Comparison of ENCODE assay signal across 12 cellular contexts in the genomic region with DNA sequence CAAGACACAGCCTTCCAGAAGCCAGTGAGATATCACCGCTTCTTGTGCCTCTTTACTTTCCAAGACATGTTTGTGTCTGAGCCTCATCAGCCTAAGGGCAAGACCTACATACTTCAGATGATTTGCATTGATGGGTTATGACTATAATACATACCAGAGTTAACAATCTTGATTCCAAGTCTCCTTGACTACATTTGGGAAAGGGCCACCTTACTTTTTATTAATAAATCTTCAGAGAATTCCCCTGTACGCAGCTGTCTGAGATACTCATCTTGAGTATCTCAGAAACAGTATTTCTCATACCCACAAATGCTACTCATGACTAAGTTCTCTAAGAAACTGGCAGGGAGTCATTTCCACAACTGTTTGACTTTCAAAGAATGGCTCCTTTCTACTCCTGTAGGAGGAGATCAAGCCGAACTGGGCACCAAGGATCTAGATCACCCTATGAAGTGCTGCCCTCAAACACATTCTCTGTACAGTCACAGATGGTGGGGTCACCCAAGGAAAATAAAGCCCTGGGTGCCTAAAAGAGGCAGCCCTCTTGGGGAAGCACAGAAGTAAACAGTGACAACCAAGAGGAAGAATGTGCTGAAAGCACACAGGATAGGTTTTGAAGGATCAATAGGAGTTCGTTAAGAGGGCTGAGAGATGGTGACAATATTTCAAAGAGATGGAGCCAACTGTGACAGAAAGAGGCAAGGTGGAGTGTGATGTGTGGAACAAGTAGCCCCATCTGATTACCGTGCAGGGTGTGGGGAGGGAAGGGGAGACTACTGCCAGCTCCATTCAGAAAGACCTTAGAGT.
A peak's percentile ranks its signal among the peaks of the same experiment; 100 is the strongest.
DNase-seq lines count a peak whose midpoint lies in the region; ATAC-seq and TF ChIP-seq lines count a peak whose summit lies in the region.
"Had no signal": no experiment of that assay in that cellular context is flagged by ENCODE, and none has a peak within 500 bp of the region (broad histone marks: within the 10 kb centered on the region; RNA-seq: fewer than 3 reads in every experiment).

No MANE protein-coding gene starts in this region.

- no peaks in the 10 kb centered on the region for H3K9me3 ChIP-seq in SJSA1 (replicated peaks)
- H3K9me3 ChIP-seq: heart left ventricle had no signal

- TF ChIP-seq CTCF in fibroblast of the aortic adventitia (IDR thresholded peaks at IDR 0.05; ENCODE audit: insufficient read depth, low read length), result no peak

- peaks cover 3% of the 10 kb centered on the region for H3K36me3 Mint-ChIP-seq in activated naive CD8-positive, alpha-beta T cell treated with anti-CD3 and anti-CD28 coated beads, Interleukin-2, amount 50 U/mL, for 24 hours (ENCODE audit: low read depth)
- peaks cover 5% of the 10 kb centered on the region for H3K36me3 Mint-ChIP-seq in activated naive CD8-positive, alpha-beta T cell treated with anti-CD3 and anti-CD28 coated beads for 36 hours
- peaks cover 13% of the 10 kb centered on the region for H3K36me3 Mint-ChIP-seq in stimulated activated naive CD8-positive, alpha-beta T cell treated with anti-CD3 and anti-CD28 coated beads, Interleukin-15, Interleukin-2, amounts not matched to agents 100 ng/mL and 50 ng/mL, for 24 hours (ENCODE audit: low read depth)

- H3K9me3 Mint-ChIP-seq in activated naive CD8-positive, alpha-beta T cell treated with anti-CD3 and anti-CD28 coated beads, Interleukin-2, amount 50 U/mL, for 24 hours, result peaks cover 5% of the 10 kb centered on the region
- no peaks in the 10 kb centered on the region for H3K9me3 Mint-ChIP-seq in activated naive CD8-positive, alpha-beta T cell treated with anti-CD3 and anti-CD28 coated beads for 36 hours
- H3K9me3 Mint-ChIP-seq in stimulated activated naive CD8-positive, alpha-beta T cell treated with anti-CD3 and anti-CD28 coated beads, Interleukin-15, Interleukin-2, amounts not matched to agents 100 ng/mL and 50 ng/mL, for 24 hours, result no peaks in the 10 kb centered on the region

- H3K36me3 ChIP-seq in SJSA1, result no peaks in the 10 kb centered on the region
- H3K36me3 ChIP-seq: heart left ventricle had no signal

- H3K4me3 ChIP-seq in SJSA1, result no peak overlapping the region
- H3K4me3 ChIP-seq in fibroblast of the aortic adventitia (ENCODE audit: low read depth, low read length), result no peak overlapping the region
- H3K4me3 ChIP-seq: heart left ventricle had no signal

- H3K27me3 ChIP-seq in SJSA1 (replicated peaks), result no peaks in the 10 kb centered on the region
- H3K27me3 ChIP-seq: heart left ventricle had no signal

- H3K27ac ChIP-seq in SJSA1 (peak overlapping the region; percentile 84), caudate nucleus (ENCODE audit: low read depth, low read length) (no peak overlapping the region)

- H3K4me1 ChIP-seq in SJSA1 (replicated peaks), result peaks cover 60% of the 10 kb centered on the region

- H3K27me3 Mint-ChIP-seq in activated naive CD8-positive, alpha-beta T cell treated with anti-CD3 and anti-CD28 coated beads, Interleukin-2, amount 50 U/mL, for 24 hours, result peaks cover 4% of the 10 kb centered on the region
- H3K27me3 Mint-ChIP-seq in activated naive CD8-positive, alpha-beta T cell treated with anti-CD3 and anti-CD28 coated beads for 36 hours, result peaks cover 7% of the 10 kb centered on the region
- peaks cover 4% of the 10 kb centered on the region for H3K27me3 Mint-ChIP-seq in stimulated activated naive CD8-positive, alpha-beta T cell treated with anti-CD3 and anti-CD28 coated beads, Interleukin-15, Interleukin-2, amounts not matched to agents 100 ng/mL and 50 ng/mL, for 24 hours
- H3K27me3 Mint-ChIP-seq: CD4-positive, alpha-beta memory T cell had no signal

- no peak for DNase-seq in activated naive CD8-positive, alpha-beta T cell treated with anti-CD3 and anti-CD28 coated beads, Interleukin-2, amount 50 U/mL, for 24 hours
- DNase-seq in activated naive CD8-positive, alpha-beta T cell treated with anti-CD3 and anti-CD28 coated beads for 36 hours, result no peak
- DNase-seq in SJSA1 (ENCODE audit: low read depth in 1 of 2, low spot score in 2 of 2) (peak; percentile 57 to 79), fibroblast of the aortic adventitia (ENCODE audit: low read depth) (peak; percentile 83), NCI-H774 (lab: John Stamatoyannopoulos, UW) (no peak), caudate nucleus (lab: John Stamatoyannopoulos, UW) (no peak), nucleus accumbens (lab: John Stamatoyannopoulos, UW) (no peak)
- DNase-seq: CD4-positive, alpha-beta memory T cell; heart left ventricle; NCI-H146; OCI-M1 had no signal

- H3K4me1 Mint-ChIP-seq in activated naive CD8-positive, alpha-beta T cell treated with anti-CD3 and anti-CD28 coated beads, Interleukin-2, amount 50 U/mL, for 24 hours, result peaks cover 34% of the 10 kb centered on the region
- H3K4me1 Mint-ChIP-seq in activated naive CD8-positive, alpha-beta T cell treated with anti-CD3 and anti-CD28 coated beads for 36 hours, result peaks cover 13% of the 10 kb centered on the region
- H3K4me1 Mint-ChIP-seq in stimulated activated naive CD8-positive, alpha-beta T cell treated with anti-CD3 and anti-CD28 coated beads, Interleukin-15, Interleukin-2, amounts not matched to agents 100 ng/mL and 50 ng/mL, for 24 hours (ENCODE audit: low read depth), result peaks cover 31% of the 10 kb centered on the region

- H3K27ac Mint-ChIP-seq in activated naive CD8-positive, alpha-beta T cell treated with anti-CD3 and anti-CD28 coated beads, Interleukin-2, amount 50 U/mL, for 24 hours, result peak overlapping the region; percentile 73
- no peak overlapping the region for H3K27ac Mint-ChIP-seq in activated naive CD8-positive, alpha-beta T cell treated with anti-CD3 and anti-CD28 coated beads for 36 hours
- peak overlapping the region; percentile 57 for H3K27ac Mint-ChIP-seq in stimulated activated naive CD8-positive, alpha-beta T cell treated with anti-CD3 and anti-CD28 coated beads, Interleukin-15, Interleukin-2, amounts not matched to agents 100 ng/mL and 50 ng/mL, for 24 hours

- ATAC-seq in activated naive CD8-positive, alpha-beta T cell treated with anti-CD3 and anti-CD28 coated beads, Interleukin-2, amount 50 U/mL, for 24 hours, result peak; percentile 73
- ATAC-seq: heart left ventricle had no signal

- no peak overlapping the region for H3K4me3 Mint-ChIP-seq in activated naive CD8-positive, alpha-beta T cell treated with anti-CD3 and anti-CD28 coated beads, Interleukin-2, amount 50 U/mL, for 24 hours
- no peak overlapping the region for H3K4me3 Mint-ChIP-seq in activated naive CD8-positive, alpha-beta T cell treated with anti-CD3 and anti-CD28 coated beads for 36 hours
- H3K4me3 Mint-ChIP-seq in stimulated activated naive CD8-positive, alpha-beta T cell treated with anti-CD3 and anti-CD28 coated beads, Interleukin-15, Interleukin-2, amounts not matched to agents 100 ng/mL and 50 ng/mL, for 24 hours, result no peak overlapping the region
- H3K4me3 Mint-ChIP-seq: CD4-positive, alpha-beta memory T cell had no signal

Comparison
In these comparisons a context has a peak if more than half of its experiments do, and no peak if none do; other contexts are left out.
1. DNase-seq: peak in SJSA1 (2 of 2) and fibroblast of the aortic adventitia (single experiment); none in activated naive CD8-positive, alpha-beta T cell treated with anti-CD3 and anti-CD28 coated beads, Interleukin-2, amount 50 U/mL, for 24 hours (single experiment), activated naive CD8-positive, alpha-beta T cell treated with anti-CD3 and anti-CD28 coated beads for 36 hours (single experiment), NCI-H774 (single experiment), caudate nucleus (0 of 61) and nucleus accumbens (0 of 56).